ENCODE assay signal across 11 cellular contexts in the genomic region with DNA sequence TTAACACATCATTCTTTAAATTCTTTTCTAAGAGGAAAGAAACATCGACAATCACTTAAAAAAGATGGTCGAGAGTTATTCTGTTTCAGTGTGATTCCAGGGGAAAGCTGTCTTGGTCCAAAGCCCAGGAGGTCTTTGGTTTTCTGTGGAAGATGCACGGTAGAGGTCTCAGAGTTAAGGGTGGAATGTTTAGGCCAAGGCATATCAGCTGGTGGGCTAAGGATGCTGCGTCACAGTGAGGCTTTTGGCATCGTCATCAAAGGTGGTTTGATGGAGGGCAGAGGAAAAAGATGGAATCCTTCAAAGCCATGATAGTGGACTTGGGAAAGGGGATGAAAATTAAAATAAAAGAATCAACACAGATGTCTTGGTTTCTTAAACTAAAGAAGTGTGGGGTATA.
DNase-seq lines count a peak whose midpoint lies in the region; ATAC-seq and TF ChIP-seq lines count a peak whose summit lies in the region.
"Had no signal": no experiment of that assay in that cellular context is flagged by ENCODE, and none has a peak within 500 bp of the region (broad histone marks: within the 10 kb centered on the region; RNA-seq: fewer than 3 reads in every experiment).

No MANE protein-coding gene starts in this region.

- peaks cover 4% of the 10 kb centered on the region; the same call in 1 of the 2 replicates for H3K27me3 ChIP-seq in HAP-1 (ENCODE audit: low read depth)
- H3K27me3 ChIP-seq in ascending aorta, result no peaks in the 10 kb centered on the region
- H3K27me3 ChIP-seq in gastroesophageal sphincter, result no peaks in the 10 kb centered on the region
- H3K27me3 ChIP-seq in skeletal muscle tissue (ENCODE audit: control insufficient read depth in 3 of 3, insufficient read depth in 3 of 3, low read length in 3 of 3), result no peaks in the 10 kb centered on the region
- no peaks in the 10 kb centered on the region for H3K27me3 ChIP-seq in adrenal gland

- TF ChIP-seq EP300 in gastroesophageal sphincter (IDR thresholded peaks at IDR 0.05), result no peak

- H3K27ac ChIP-seq in ascending aorta (peak overlapping the region; percentile 91 to 92), gastroesophageal sphincter (peak overlapping the region; percentile 69 to 74 (median 70)), skeletal muscle tissue (ENCODE audit: low read depth, low read length) (peak overlapping the region; percentile 77), adrenal gland (peak overlapping the region in 2 of 5 donors; percentile 2 to 48)

- no peak for TF ChIP-seq CTCF in ascending aorta (IDR thresholded peaks at IDR 0.05)
- TF ChIP-seq CTCF in gastroesophageal sphincter (IDR thresholded peaks at IDR 0.05), result no peak
- no peak for TF ChIP-seq CTCF in adrenal gland (IDR thresholded peaks at IDR 0.05)

- no peak for ATAC-seq in gastroesophageal sphincter

- no peak overlapping the region for H3K9ac ChIP-seq in skeletal muscle tissue (ENCODE audit: low read depth in 1 of 3, low read length in 3 of 3)

- intact Hi-C loops in ascending aorta (cut with DNase I) (loop anchor here (5.0 to 10.0 kb wide), 3 partner anchors 192 to 994 kb away; a partner anchor contains a TSS), adrenal gland (cut with DNase I) (loop anchor here in 1 of 2 donors (10.0 kb wide), 1 partner anchor 134 kb away; a partner anchor contains a TSS)

- in situ Hi-C loops in HAP-1 (cut with MboI; ENCODE audit: low sequenced_read_pairs), result loop anchor here (25.0 kb wide), 2 partner anchors 647 to 1022 kb away; no protein-coding TSS in a partner anchor

- H3K9me3 ChIP-seq in HAP-1, result no peaks in the 10 kb centered on the region
- H3K9me3 ChIP-seq in ascending aorta, result no peaks in the 10 kb centered on the region
- no peaks in the 10 kb centered on the region for H3K9me3 ChIP-seq in gastroesophageal sphincter
- H3K9me3 ChIP-seq in skeletal muscle tissue (ENCODE audit: control insufficient read depth in 3 of 3, low read length in 3 of 3), result no peaks in the 10 kb centered on the region
- no peaks in the 10 kb centered on the region for H3K9me3 ChIP-seq in adrenal gland (replicated peaks in 1 of 3)

- WGBS in gastroesophageal sphincter (ENCODE audit: low coverage in 1 of 2), 2 donors, result 60% methylated on average over 5 of the region's 5 CpGs; no CpG with 5 or more reads in 1 of the 2 donors
- 68 to 77% (median 74%) methylated on average over 5 of the region's 5 CpGs for WGBS in adrenal gland, 4 donors

- H3K36me3 ChIP-seq in HAP-1 (replicated peaks) (no peaks in the 10 kb centered on the region), ascending aorta (no peaks in the 10 kb centered on the region), gastroesophageal sphincter (no peaks in the 10 kb centered on the region), skeletal muscle tissue (ENCODE audit: control insufficient read depth in 3 of 3, insufficient read depth in 3 of 3, low read length in 3 of 3) (no peaks in the 10 kb centered on the region), adrenal gland (replicated peaks in 1 of 2) (no peaks in the 10 kb centered on the region)

- H3K4me3 ChIP-seq in HAP-1 (no peak overlapping the region), ascending aorta (no peak overlapping the region), gastroesophageal sphincter (no peak overlapping the region), skeletal muscle tissue (ENCODE audit: low read length in 3 of 3) (no peak overlapping the region), adrenal gland (no peak overlapping the region)

- peaks cover 24% of the 10 kb centered on the region for H3K4me1 ChIP-seq in HAP-1
- peaks cover 21 to 22% of the 10 kb centered on the region in 2 donors for H3K4me1 ChIP-seq in ascending aorta
- H3K4me1 ChIP-seq in gastroesophageal sphincter, result peaks cover 6 to 38% (median 8%) of the 10 kb centered on the region in 3 donors
- H3K4me1 ChIP-seq in skeletal muscle tissue (ENCODE audit: control insufficient read depth in 3 of 3, insufficient read depth in 3 of 3, low read length in 3 of 3), result peaks cover 6 to 11% (median 7%) of the 10 kb centered on the region in 3 donors
- peaks cover 11% of the 10 kb centered on the region in 2 donors for H3K4me1 ChIP-seq in adrenal gland (replicated peaks in 1 of 2)

- peak; percentile 36 to 44 for DNase-seq in HAP-1 (ENCODE audit: low spot score in 2 of 2)
- DNase-seq in ascending aorta (ENCODE audit: low spot score in 2 of 2), result no peak
- no peak for DNase-seq in activated naive CD4-positive, alpha-beta T cell treated with Interleukin-2 at 50 U/mL for 16 hours
- no peak for DNase-seq in activated T-cell treated with anti-CD3 and anti-CD28 coated beads for 4 hours
- DNase-seq in foreskin melanocyte, result no peak
- DNase-seq in adrenal gland, result no peak
- DNase-seq: activated CD4-positive, alpha-beta T cell treated with anti-CD3 and anti-CD28 coated beads, Interleukin-2, amount 50 U/mL, for 1 hour; activated effector memory CD4-positive, alpha-beta T cell treated with Interleukin-2 at 50 U/mL for 16 hours; T-cell had no signal

- no peak for TF ChIP-seq POLR2A in gastroesophageal sphincter (IDR thresholded peaks at IDR 0.05)
- no peak for TF ChIP-seq POLR2A in adrenal gland (IDR thresholded peaks at IDR 0.05)

Comparison
In these comparisons a context has a peak if more than half of its experiments do, and no peak if none do; other contexts are left out.
1. DNase-seq: peak in HAP-1 (2 of 2); none in ascending aorta (0 of 2), activated naive CD4-positive, alpha-beta T cell treated with Interleukin-2 at 50 U/mL for 16 hours (single experiment), activated T-cell treated with anti-CD3 and anti-CD28 coated beads for 4 hours (single experiment), foreskin melanocyte (single experiment) and adrenal gland (0 of 7).